In the genomic region with DNA sequence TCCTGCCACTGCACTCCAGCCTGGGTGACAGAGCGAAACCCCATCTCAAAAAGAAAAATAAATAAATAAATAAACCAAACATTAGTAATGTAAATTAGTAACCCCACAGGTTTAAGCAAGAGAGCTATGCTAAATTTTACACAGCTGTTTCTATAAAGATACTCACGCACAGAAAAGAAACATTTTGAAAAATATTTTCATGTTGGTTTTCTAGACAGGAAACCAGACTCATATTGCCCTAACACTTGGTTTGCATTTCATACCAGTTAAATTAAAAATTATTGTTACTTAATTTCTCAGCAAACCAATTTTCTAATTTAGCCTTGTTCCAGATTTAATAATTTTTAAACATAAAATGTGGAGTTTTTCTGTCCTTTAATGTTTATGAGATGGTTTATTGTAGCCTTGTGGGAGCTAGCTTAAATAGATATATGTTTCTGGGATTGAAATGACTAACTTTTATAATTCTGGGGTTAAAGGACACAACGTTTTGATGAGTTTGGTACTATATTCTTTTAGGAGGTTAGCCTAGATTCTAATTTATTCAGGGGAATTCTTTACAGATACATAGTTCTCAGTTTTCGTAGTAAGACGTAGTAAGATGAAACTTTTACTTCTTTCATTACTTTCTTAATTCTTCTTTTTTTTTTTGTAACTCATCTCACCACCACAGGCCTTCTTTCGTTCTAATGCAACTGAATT, we compare ENCODE assay signal across 24 cellular contexts.
"Had no signal": no experiment of that assay in that cellular context is flagged by ENCODE, and none has a peak within 500 bp of the region (broad histone marks: within the 10 kb centered on the region; RNA-seq: fewer than 3 reads in every experiment).

No MANE protein-coding gene starts in this region.

- H3K36me3 Mint-ChIP-seq: activated naive CD4-positive, alpha-beta T cell treated with anti-CD3 and anti-CD28 coated beads, Interleukin-2, amount 50 U/mL, for 72 hours; naive thymus-derived CD8-positive, alpha-beta T cell had no signal

- H3K27me3 Mint-ChIP-seq: activated CD4-positive, alpha-beta memory T cell treated with anti-CD3 and anti-CD28 coated beads, Interleukin-2, amount 10 ng/mL, durations not matched to agents 7 days and 5 days; naive thymus-derived CD8-positive, alpha-beta T cell; stimulated activated naive CD8-positive, alpha-beta T cell treated with anti-CD3 and anti-CD28 coated beads, Interleukin-15, Interleukin-2, amounts not matched to agents 100 ng/mL and 50 ng/mL, for 24 hours; T-helper 17 cell had no signal

- H3K4me3 ChIP-seq: colonic mucosa, dorsolateral prefrontal cortex, esophagus muscularis mucosa, gastrocnemius medialis, left ventricle myocardium inferior, ovary, psoas muscle, thyroid gland, upper lobe of right lung had no signal

- H3K36me3 ChIP-seq: colonic mucosa, esophagus muscularis mucosa, gastrocnemius medialis, left ventricle myocardium inferior, ovary, thyroid gland, upper lobe of right lung had no signal

- H3K9me3 ChIP-seq: colonic mucosa, esophagus muscularis mucosa, gastrocnemius medialis, left ventricle myocardium inferior, ovary, psoas muscle, thyroid gland, upper lobe of right lung had no signal

- H3K4me3 Mint-ChIP-seq: activated CD4-positive, alpha-beta memory T cell treated with anti-CD3 and anti-CD28 coated beads, Interleukin-2, amount 10 ng/mL, durations not matched to agents 7 days and 5 days; activated CD4-positive, alpha-beta T cell treated with anti-CD3 and anti-CD28 coated beads, Interleukin-2, amount 10 ng/mL, durations not matched to agents 24 days and 14 days; activated T-helper 1 cell treated with anti-CD3 and anti-CD28 coated beads, Interleukin-12 subunit alpha, Interleukin-12 subunit beta, Interleukin-2, Interleukin-4 antibody, amounts not matched to agents 30 ng/mL and 10 ng/mL and 1 ng/mL, durations not matched to agents 14 hours and 24 hours and 36 hours; naive thymus-derived CD8-positive, alpha-beta T cell; stimulated activated naive CD8-positive, alpha-beta T cell treated with anti-CD3 and anti-CD28 coated beads, Interleukin-15, Interleukin-2, amounts not matched to agents 100 ng/mL and 50 ng/mL, for 24 hours; T-helper 17 cell had no signal

- ATAC-seq: activated naive CD4-positive, alpha-beta T cell treated with anti-CD3 and anti-CD28 coated beads, Interleukin-2, amount 50 U/mL, for 72 hours; gastrocnemius medialis; naive thymus-derived CD8-positive, alpha-beta T cell; psoas muscle; right cardiac atrium; T-helper 17 cell; upper lobe of right lung had no signal

- H3K9me3 Mint-ChIP-seq: activated CD4-positive, alpha-beta memory T cell treated with anti-CD3 and anti-CD28 coated beads, Interleukin-2, amount 10 ng/mL, durations not matched to agents 7 days and 5 days; activated CD4-positive, alpha-beta T cell treated with anti-CD3 and anti-CD28 coated beads, Interleukin-2, amount 10 ng/mL, durations not matched to agents 24 days and 14 days; activated naive CD4-positive, alpha-beta T cell treated with anti-CD3 and anti-CD28 coated beads, Interleukin-2, amount 50 U/mL, for 72 hours; activated T-helper 1 cell treated with anti-CD3 and anti-CD28 coated beads, Interleukin-12 subunit alpha, Interleukin-12 subunit beta, Interleukin-2, Interleukin-4 antibody, amounts not matched to agents 30 ng/mL and 10 ng/mL and 1 ng/mL, durations not matched to agents 14 hours and 24 hours and 36 hours; naive thymus-derived CD8-positive, alpha-beta T cell; stimulated activated naive CD8-positive, alpha-beta T cell treated with anti-CD3 and anti-CD28 coated beads, Interleukin-15, Interleukin-2, amounts not matched to agents 100 ng/mL and 50 ng/mL, for 24 hours had no signal

- DNase-seq: activated CD4-positive, alpha-beta memory T cell treated with anti-CD3 and anti-CD28 coated beads, Interleukin-2, amount 10 ng/mL, durations not matched to agents 7 days and 5 days; activated CD4-positive, alpha-beta T cell treated with anti-CD3 and anti-CD28 coated beads, Interleukin-2, amount 10 ng/mL, durations not matched to agents 24 days and 14 days; activated CD4-positive, CD25-positive, alpha-beta regulatory T cell; activated gamma-delta T cell treated with Interleukin-2 at 50 U/mL for 16 hours; aorta; central memory CD4-positive, alpha-beta T cell; colonic mucosa; dorsolateral prefrontal cortex; gastrocnemius medialis; hippocampal formation; left ventricle myocardium inferior; naive thymus-derived CD8-positive, alpha-beta T cell; ovary; psoas muscle; right cardiac atrium; stimulated activated CD4-positive, alpha-beta T cell treated with anti-CD3 and anti-CD28 coated beads, Interleukin-4, amount 100 ng/mL, for 24 hours; substantia nigra; T-helper 17 cell; thyroid gland; upper lobe of right lung had no signal

- H3K4me1 ChIP-seq: colonic mucosa, gastrocnemius medialis, psoas muscle had no signal

- H3K27ac Mint-ChIP-seq: activated CD4-positive, alpha-beta memory T cell treated with anti-CD3 and anti-CD28 coated beads, Interleukin-2, amount 10 ng/mL, durations not matched to agents 7 days and 5 days; activated CD4-positive, alpha-beta T cell treated with anti-CD3 and anti-CD28 coated beads, Interleukin-2, amount 10 ng/mL, durations not matched to agents 24 days and 14 days; activated naive CD4-positive, alpha-beta T cell treated with anti-CD3 and anti-CD28 coated beads, Interleukin-2, amount 50 U/mL, for 72 hours; activated T-helper 1 cell treated with anti-CD3 and anti-CD28 coated beads, Interleukin-12 subunit alpha, Interleukin-12 subunit beta, Interleukin-2, Interleukin-4 antibody, amounts not matched to agents 30 ng/mL and 10 ng/mL and 1 ng/mL, durations not matched to agents 14 hours and 24 hours and 36 hours; stimulated activated naive CD8-positive, alpha-beta T cell treated with anti-CD3 and anti-CD28 coated beads, Interleukin-15, Interleukin-2, amounts not matched to agents 100 ng/mL and 50 ng/mL, for 24 hours; T-helper 17 cell had no signal

- H3K27me3 ChIP-seq: colonic mucosa, dorsolateral prefrontal cortex, esophagus muscularis mucosa, gastrocnemius medialis, ovary, thyroid gland, upper lobe of right lung had no signal

- H3K27ac ChIP-seq: colonic mucosa, dorsolateral prefrontal cortex, esophagus muscularis mucosa, gastrocnemius medialis, left ventricle myocardium inferior, ovary, psoas muscle, thyroid gland, upper lobe of right lung had no signal
